16 cellular contexts compared by ENCODE assay signal in the genomic region with DNA sequence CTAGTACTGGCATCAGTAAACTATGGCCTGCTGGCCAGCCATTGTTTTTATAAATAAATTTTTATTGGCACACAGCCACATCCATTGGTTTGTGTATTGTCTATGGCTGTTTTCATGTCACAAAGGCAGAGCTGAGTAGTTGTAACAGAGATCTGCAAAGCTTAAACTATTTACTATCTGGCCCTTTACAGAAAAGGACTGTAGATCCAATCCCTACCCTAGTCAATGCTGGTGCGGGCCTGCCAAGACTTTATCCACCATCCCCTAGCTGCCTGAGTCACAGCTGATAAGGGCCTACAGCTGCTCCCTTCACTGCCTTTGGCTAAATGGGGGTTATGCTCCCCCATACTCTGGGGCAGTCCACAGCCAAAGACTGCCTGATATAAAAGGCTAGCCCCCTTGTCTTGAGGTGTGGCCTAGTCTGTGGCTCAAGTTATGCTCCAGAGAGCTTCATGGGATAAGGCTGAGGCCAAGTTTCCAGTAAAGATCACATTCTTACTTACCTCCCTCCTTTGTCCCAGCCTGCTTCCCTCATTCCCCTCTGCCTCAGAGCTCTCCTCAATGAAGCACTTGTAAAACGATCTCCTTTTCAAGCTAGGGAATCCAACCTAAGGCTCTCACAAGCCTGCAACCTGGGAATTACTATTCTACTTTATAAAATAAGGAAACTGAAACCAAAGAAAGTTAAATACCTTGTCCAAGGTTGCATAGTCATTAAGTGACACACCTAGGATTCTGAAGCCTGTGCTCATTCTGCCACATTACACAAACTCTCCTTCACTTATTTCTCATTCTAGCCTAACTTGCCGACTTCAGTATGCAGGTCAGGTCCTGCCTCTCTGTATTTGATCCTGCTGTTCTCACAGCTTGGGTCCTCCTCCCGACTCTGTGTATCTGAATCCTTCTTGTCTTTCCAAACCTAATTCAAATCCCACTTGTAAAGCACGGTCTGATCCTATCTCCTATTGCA. TPM values are rescaled to one million over a fixed set of nuclear protein-coding genes. Genes with fewer than 3 reads are reported as not detected.
DNase-seq lines count a peak whose midpoint lies in the region; FAIRE-seq and TF ChIP-seq lines count a peak whose summit lies in the region.
"Had no signal": no experiment of that assay in that cellular context is flagged by ENCODE, and none has a peak within 500 bp of the region (broad histone marks: within the 10 kb centered on the region; RNA-seq: fewer than 3 reads in every experiment).

No MANE protein-coding gene starts in this region.

- peak overlapping the region; percentile 63 for H3K27ac ChIP-seq in duodenal mucosa (ENCODE audit: low read depth, low read length)
- H3K27ac ChIP-seq in keratinocyte (ENCODE audit: control insufficient read depth, insufficient read depth, low read length): peak overlapping the region; percentile 19
- peak overlapping the region; percentile 34 to 69 (median 65) for H3K27ac ChIP-seq in thyroid gland
- no peak overlapping the region for H3K27ac ChIP-seq in tibial artery

- intact Hi-C loops in thyroid gland (cut with DNase I): no loop called here
- intact Hi-C loops in tibial artery (cut with DNase I; ENCODE audit: low total_unique reads): no loop called here

- H3K36me3 ChIP-seq in duodenal mucosa (ENCODE audit: control insufficient read depth in 1 of 2, insufficient read depth in 2 of 2, low read length in 2 of 2): peaks cover 0 to 4% of the 10 kb centered on the region in 2 donors
- H3K36me3 ChIP-seq in keratinocyte (ENCODE audit: control insufficient read depth in 2 of 2, extremely low read depth in 1 of 2, insufficient read depth in 2 of 2, low read length in 2 of 2): no peaks in the 10 kb centered on the region
- H3K36me3 ChIP-seq in thyroid gland: no peaks in the 10 kb centered on the region
- no peaks in the 10 kb centered on the region for H3K36me3 ChIP-seq in tibial artery
- H3K36me3 ChIP-seq: breast epithelium had no signal

- WGBS in thyroid gland, 2 donors: 34 to 48% methylated on average over 4 to 5 of the region's 5 CpGs

- TF ChIP-seq CTCF in keratinocyte (optimal IDR thresholded peaks at IDR 0.05 in 1 of 3, IDR thresholded peaks at IDR 0.05 in 1 of 3, conservative IDR thresholded peaks at IDR 0.05 in 1 of 3; ENCODE audit: extremely low read depth in 1 of 3, insufficient read depth in 2 of 3, low read length in 3 of 3) (no peak), thyroid gland (IDR thresholded peaks at IDR 0.05) (no peak), tibial artery (IDR thresholded peaks at IDR 0.05) (no peak)

- no peaks in the 10 kb centered on the region for H4K20me1 ChIP-seq in keratinocyte (ENCODE audit: control insufficient read depth, extremely low read depth, insufficient read depth, low read length)

- H3K9ac ChIP-seq in duodenal mucosa (ENCODE audit: low read depth in 1 of 2, low read length in 2 of 2): peak overlapping the region in 1 of 2 donors; percentile 37
- no peak overlapping the region for H3K9ac ChIP-seq in keratinocyte (ENCODE audit: control insufficient read depth, extremely low read depth, insufficient read depth, low read length)
- H3K9ac ChIP-seq: SK-N-SH had no signal

- H2AFZ ChIP-seq in keratinocyte (ENCODE audit: control insufficient read depth, low read length): peak overlapping the region; percentile 77

- no peak for TF ChIP-seq POLR2A in thyroid gland (IDR thresholded peaks at IDR 0.05)

- H3K9me3 ChIP-seq in duodenal mucosa (ENCODE audit: control insufficient read depth in 1 of 2, low read length in 2 of 2) (no peaks in the 10 kb centered on the region), keratinocyte (ENCODE audit: control insufficient read depth, low read depth, low read length) (no peaks in the 10 kb centered on the region), thyroid gland (no peaks in the 10 kb centered on the region), tibial artery (no peaks in the 10 kb centered on the region)
- H3K9me3 ChIP-seq: breast epithelium, SK-N-SH had no signal

- H3K4me2 ChIP-seq in keratinocyte (ENCODE audit: control insufficient read depth, extremely low read depth, insufficient read depth, low read depth, low read length): peak overlapping the region; percentile 33
- H3K4me2 ChIP-seq: SK-N-SH had no signal

- dilution Hi-C loops in keratinocyte (cut with MboI; ENCODE audit: extremely low pct_ligation_motif_present, low sequenced_read_pairs): no loop called here

- FAIRE-seq in keratinocyte (lab: Jason Lieb, UNC) (peak; percentile 20), GM19239 (lab: Jason Lieb, UNC) (no peak)

- H3K27me3 ChIP-seq in duodenal mucosa (ENCODE audit: control insufficient read depth in 1 of 2, insufficient read depth in 2 of 2, low read length in 2 of 2): no peaks in the 10 kb centered on the region
- no peaks in the 10 kb centered on the region for H3K27me3 ChIP-seq in keratinocyte (ENCODE audit: control insufficient read depth, extremely low read depth, insufficient read depth, low read length)
- no peaks in the 10 kb centered on the region for H3K27me3 ChIP-seq in thyroid gland
- H3K27me3 ChIP-seq in tibial artery: no peaks in the 10 kb centered on the region

- H3K4me1 ChIP-seq in duodenal mucosa (ENCODE audit: control insufficient read depth in 1 of 2, insufficient read depth in 2 of 2, low read length in 2 of 2) (peaks cover 0 to 6% of the 10 kb centered on the region in 2 donors), keratinocyte (ENCODE audit: control insufficient read depth, extremely low read depth, insufficient read depth, low read length) (peaks cover 7% of the 10 kb centered on the region), thyroid gland (peaks cover 2 to 11% of the 10 kb centered on the region in 2 donors), tibial artery (no peaks in the 10 kb centered on the region)
- H3K4me1 ChIP-seq: breast epithelium had no signal

- DNase-seq in OCI-M1 (lab: John Stamatoyannopoulos, UW): peak; percentile 85
- no peak for DNase-seq in keratinocyte (ENCODE audit: low read depth, low spot score)
- peak in 1 of 2 donors; percentile 5 for DNase-seq in thyroid gland
- DNase-seq in GM19239 (ENCODE audit: insufficient read length, low spot score): no peak
- no peak for DNase-seq in medulla oblongata (ENCODE audit: extremely low spot score)
- no peak for DNase-seq in tibial artery
- DNase-seq in NCI-H345 treated with DMSO at 0.1 percent for 48 hours (lab: John Stamatoyannopoulos, UW; ENCODE audit: unreplicated experiment): no peak
- DNase-seq: CD4-positive, alpha-beta T cell; kidney glomerular epithelial cell; NCI-H1417 treated with DMSO at 0.1 percent for 48 hours; SK-N-SH; stimulated activated CD4-positive, alpha-beta T cell treated with anti-CD3 and anti-CD28 coated beads, Interleukin-2, amount 100 ng/mL, for 24 hours had no signal

- no peaks in the 10 kb centered on the region for H3K79me2 ChIP-seq in keratinocyte (ENCODE audit: control insufficient read depth, insufficient read depth, low read length)

- no peaks in the 10 kb centered on the region for H3K9me1 ChIP-seq in keratinocyte (ENCODE audit: control insufficient read depth, extremely low read depth, insufficient read depth, low read length)

- peak overlapping the region in 1 of 2 donors; percentile 29 for H3K4me3 ChIP-seq in duodenal mucosa (ENCODE audit: low read depth in 1 of 2, low read length in 2 of 2)
- no peak overlapping the region for H3K4me3 ChIP-seq in keratinocyte (ENCODE audit: control insufficient read depth in 2 of 3, extremely low read depth in 1 of 3, insufficient read depth in 2 of 3, low read depth in 1 of 3, low read length in 3 of 3)
- H3K4me3 ChIP-seq in thyroid gland (replicated peaks in 1 of 3): no peak overlapping the region
- no peak overlapping the region for H3K4me3 ChIP-seq in tibial artery
- H3K4me3 ChIP-seq: breast epithelium had no signal

RNA-seq across cellular contexts. Expression of a gene that starts 20.7 kb away (rescaled TPM):
- polyA plus RNA-seq in keratinocyte: 0.34 to 0.99 TPM (median 0.51 TPM) in 3 replicates
- polyA plus RNA-seq in keratinocyte (2011; ENCODE audit: low read depth): 0.32 TPM
- 0.23 and 0.46 TPM in 2 replicates for polyA plus RNA-seq in keratinocyte (2011; cell fraction: cytosol; rRNA removed)
- polyA plus RNA-seq in keratinocyte (2011; cell fraction: nucleus; rRNA removed): 0.55 and 0.78 TPM in 2 replicates
- polyA plus RNA-seq in keratinocyte (2012; ENCODE audit: low replicate concordance): 0.19 and 0.69 TPM in 2 replicates
- 0.42 to 0.59 TPM in 2 of 3 replicates, not detected in the other for polyA minus RNA-seq in keratinocyte
- not detected for polyA minus RNA-seq in keratinocyte (2011; cell fraction: cytosol; rRNA and poly(A)+ RNA removed)
- polyA minus RNA-seq in keratinocyte (2011; cell fraction: nucleus; rRNA and poly(A)+ RNA removed): 1.2 and 1.4 TPM in 2 replicates
- 10 to 100 TPM in 2 of 4 donors, 1 to 10 TPM in 2; 3.5 to 14.6 (median 10.1) TPM for total RNA-seq in thyroid gland
- total RNA-seq: CD4-positive, alpha-beta T cell; HT1080; osteocyte had no signal
- polyA plus RNA-seq: SK-N-SH had no signal

Comparison
In these comparisons a context has a peak if more than half of its experiments do, and no peak if none do; other contexts are left out.
1. H3K27ac ChIP-seq: peak in duodenal mucosa (single experiment), keratinocyte (single experiment) and thyroid gland (3 of 3); none in tibial artery (0 of 2).